ENCODE assay signal across 8 cellular contexts in the genomic region with DNA sequence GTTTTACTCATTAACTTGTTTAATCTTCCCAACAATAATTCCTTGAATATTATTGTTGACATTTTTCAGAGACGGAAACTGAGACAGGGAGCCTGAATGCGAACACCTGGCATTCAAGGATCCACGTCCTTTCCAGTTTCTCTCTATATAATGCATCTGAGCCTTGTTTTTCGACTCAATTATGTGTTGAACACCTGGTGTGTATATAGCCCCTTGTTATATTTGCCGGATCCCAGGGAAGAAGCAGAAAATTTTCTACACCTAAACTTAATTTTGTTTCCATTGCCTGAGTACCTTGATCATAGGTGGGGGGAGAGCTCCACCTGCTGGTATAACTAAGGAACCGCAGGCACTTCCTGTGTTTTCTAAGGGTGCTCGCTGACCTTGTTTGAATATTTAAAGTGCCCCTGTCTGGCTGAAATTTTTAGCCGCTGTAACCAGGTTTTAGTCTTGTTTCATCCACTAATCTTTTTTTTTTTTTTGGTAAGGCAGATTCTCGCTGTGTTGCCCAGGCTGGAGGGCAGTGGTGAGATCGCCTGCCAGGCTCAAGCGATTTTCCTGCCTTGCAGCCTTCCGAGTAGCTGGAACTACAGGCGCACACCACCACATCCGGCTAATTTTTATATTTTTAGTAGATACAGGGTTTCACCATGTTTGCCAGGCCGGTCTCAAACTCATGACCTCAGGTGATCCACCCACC. TPM values are rescaled to one million over a fixed set of nuclear protein-coding genes. Genes with fewer than 3 reads are reported as not detected.
DNase-seq lines count a peak whose midpoint lies in the region; ATAC-seq and TF ChIP-seq lines count a peak whose summit lies in the region.

No MANE protein-coding gene starts in this region.

- no peaks in the 10 kb centered on the region for H4K20me1 ChIP-seq in DND-41 (ENCODE audit: insufficient read depth, low read length)

- intact Hi-C loops in left lung (cut with DNase I): loop anchor here in 1 of 2 donors (5.0 kb wide), 1 partner anchor 215 kb away; no protein-coding TSS in a partner anchor

- H3K4me3 ChIP-seq in DND-41 (ENCODE audit: low read depth in 1 of 2, low read length in 2 of 2) (no peak overlapping the region), coronary artery (peak overlapping the region; percentile 13), left lung (peak overlapping the region in 1 of 2 donors; percentile 2)

- H3K4me2 ChIP-seq in DND-41 (ENCODE audit: insufficient read depth, low read length): peak overlapping the region; percentile 39; the same call in 1 of the 2 replicates

- H3K9me3 ChIP-seq in DND-41 (ENCODE audit: insufficient read depth, low read length, severe bottlenecking) (no peaks in the 10 kb centered on the region), left lung (no peaks in the 10 kb centered on the region)

- H3K27me3 ChIP-seq in DND-41 (ENCODE audit: insufficient read depth, low read length, poor library complexity): no peaks in the 10 kb centered on the region
- no peaks in the 10 kb centered on the region for H3K27me3 ChIP-seq in left lung

- H3K9ac ChIP-seq in DND-41 (ENCODE audit: low read depth, low read length): peak overlapping the region; percentile 38

- peak; percentile 96 for TF ChIP-seq CTCF in DND-41 (IDR thresholded peaks at IDR 0.05; ENCODE audit: borderline replicate concordance, extremely low read depth, low read length, poor library complexity, severe bottlenecking)
- peak; percentile 88 for TF ChIP-seq CTCF in coronary artery (IDR thresholded peaks at IDR 0.05)
- peak; percentile 90 to 91 for TF ChIP-seq CTCF in left lung (IDR thresholded peaks at IDR 0.05)

- H3K36me3 ChIP-seq in DND-41 (ENCODE audit: insufficient read depth, low read length): no peaks in the 10 kb centered on the region
- H3K36me3 ChIP-seq in left lung: no peaks in the 10 kb centered on the region

- no peaks in the 10 kb centered on the region for H3K79me2 ChIP-seq in DND-41 (ENCODE audit: insufficient read depth, low read length)

- peak; percentile 91 for ATAC-seq in DND-41 (ENCODE audit: insufficient read depth, low read depth)
- ATAC-seq in HG03342 (IDR thresholded peaks at IDR 0.05; ENCODE audit: unreplicated experiment): peak; percentile 40
- peak; percentile 92 for ATAC-seq in left lung
- no peak for ATAC-seq in GM21737 (IDR thresholded peaks at IDR 0.05; ENCODE audit: unreplicated experiment)

- H2AFZ ChIP-seq in DND-41 (ENCODE audit: low read depth, low read length): peak overlapping the region; percentile 75

- DNase-seq in DND-41: peak; percentile 74
- DNase-seq in NCI-H524 treated with DMSO at 0.1 percent for 48 hours (lab: John Stamatoyannopoulos, UW): peak; percentile 14
- peak; percentile 75 for DNase-seq in activated CD4-positive, alpha-beta T cell treated with anti-CD3 and anti-CD28 coated beads for 48 hours
- DNase-seq in coronary artery (ENCODE audit: low spot score): no peak
- DNase-seq in left lung: no peak
- DNase-seq in stimulated activated CD4-positive, alpha-beta T cell treated with anti-CD3 and anti-CD28 coated beads, Interleukin-4, amount 100 ng/mL, for 1 hour: peak; percentile 45

- H3K4me1 ChIP-seq in DND-41 (ENCODE audit: insufficient read depth, low read length) (peaks cover 8% of the 10 kb centered on the region), left lung (peaks cover 14 to 25% of the 10 kb centered on the region in 2 donors)

- H3K27ac ChIP-seq in DND-41 (ENCODE audit: low read length) (peak overlapping the region; percentile 64), coronary artery (peak overlapping the region; percentile 89 to 90), left lung (peak overlapping the region in 1 of 2 donors; percentile 21)

RNA-seq across cellular contexts. Expression of a gene that starts 6.6 kb away (rescaled TPM):
- total RNA-seq in left lung: 10 to 100 TPM; 28.5 to 35.6 TPM

RNA-seq across cellular contexts. Expression of a gene that starts 42.3 kb away (rescaled TPM):
- not detected for total RNA-seq in left lung

Comparison
In these comparisons a context has a peak if more than half of its experiments do, and no peak if none do; other contexts are left out.
1. DNase-seq: peak in DND-41 (single experiment), NCI-H524 treated with DMSO at 0.1 percent for 48 hours (single experiment), activated CD4-positive, alpha-beta T cell treated with anti-CD3 and anti-CD28 coated beads for 48 hours (single experiment) and stimulated activated CD4-positive, alpha-beta T cell treated with anti-CD3 and anti-CD28 coated beads, Interleukin-4, amount 100 ng/mL, for 1 hour (single experiment); none in coronary artery (single experiment) and left lung (0 of 2).
2. Peak in every context shown above with its lines, with median percentiles within 50 percentile points of each other: CTCF ChIP-seq.